Comparison of ENCODE assay signal across 8 cellular contexts in genomic region chr14:50533314-50533705, GRCh38. TPM values are rescaled to one million over a fixed set of nuclear protein-coding genes. Genes with fewer than 3 reads are reported as not detected.
DNase-seq lines count a peak whose midpoint lies in the region; ATAC-seq and TF ChIP-seq lines count a peak whose summit lies in the region.

No MANE protein-coding gene starts in this region.

- H2BK5ac ChIP-seq in mesendoderm (ENCODE audit: low read length) = no peak overlapping the region

- CTCF ChIA-PET in AG04450 (lab: Charles Lee) = interaction anchor here (0.6 to 1.0 kb wide), 2 partner anchors 212 to 283 kb away, joined by 4 to 8 read pairs; no protein-coding TSS in a partner anchor

- no peak for TF ChIP-seq CTCF in AG04450 (IDR thresholded peaks at IDR 0.05; ENCODE audit: low read depth, low read length)
- TF ChIP-seq CTCF in omental fat pad (IDR thresholded peaks at IDR 0.05) = no peak
- no peak for TF ChIP-seq CTCF in brain microvascular endothelial cell (IDR thresholded peaks at IDR 0.05; ENCODE audit: low read depth, low read length, missing control alignments)

- no peak overlapping the region for H2BK15ac ChIP-seq in mesendoderm (replicated peaks; ENCODE audit: low read depth)

- no peak overlapping the region for H2BK120ac ChIP-seq in mesendoderm (ENCODE audit: low read depth, low read length)

- peaks cover 29% of the 10 kb centered on the region for H3K79me2 ChIP-seq in mesendoderm (ENCODE audit: control insufficient read depth, insufficient read depth, low read length)

- H3K27ac ChIP-seq in AG04450 (ENCODE audit: low read depth, low read length) (no peak overlapping the region), mesendoderm (ENCODE audit: low read depth, low read length) (no peak overlapping the region), brain microvascular endothelial cell (no peak overlapping the region)

- H3K79me1 ChIP-seq in mesendoderm (ENCODE audit: low read length) = peaks cover 6% of the 10 kb centered on the region

- H3K4ac ChIP-seq in mesendoderm (ENCODE audit: low read depth, low read length) = no peak overlapping the region

- no peaks in the 10 kb centered on the region; the same call in 1 of the 2 replicates for H3K9me3 ChIP-seq in AG04450 (ENCODE audit: control insufficient read depth, insufficient read depth, low read length)

- H3K4me2 ChIP-seq in mesendoderm (ENCODE audit: low read length) = peak overlapping the region; percentile 100

- peak overlapping the region; percentile 96 for H3K9ac ChIP-seq in mesendoderm (ENCODE audit: low read length)

- H3K4me1 Mint-ChIP-seq in activated T-helper 2 cell treated with anti-CD3 and anti-CD28 coated beads, Interferon-gamma antibody, Interleukin-2, Interleukin-4, amounts not matched to agents 10 μg/mL and 5 μg/mL and 100 μg/mL, durations not matched to agents 14 hours and 24 hours and 36 hours (ENCODE audit: low read depth) = peaks cover 26% of the 10 kb centered on the region

- H3K27me3 Mint-ChIP-seq in activated T-helper 2 cell treated with anti-CD3 and anti-CD28 coated beads, Interferon-gamma antibody, Interleukin-2, Interleukin-4, amounts not matched to agents 10 μg/mL and 5 μg/mL and 100 μg/mL, durations not matched to agents 14 hours and 24 hours and 36 hours (ENCODE audit: low read depth) = peaks cover 36% of the 10 kb centered on the region

- ATAC-seq in omental fat pad (ENCODE audit: low FRiP score) = no peak

- peak overlapping the region; percentile 61; the same call in 1 of the 2 replicates for H3K4me3 ChIP-seq in AG04450 (ENCODE audit: low read depth, low read length)
- H3K4me3 ChIP-seq in H7 (ENCODE audit: insufficient read depth, low read depth, low read length) = peak overlapping the region; percentile 82; the same call in 1 of the 2 replicates
- no peak overlapping the region for H3K4me3 ChIP-seq in mesendoderm (ENCODE audit: low read length)
- H3K4me3 ChIP-seq in brain microvascular endothelial cell (ENCODE audit: low read depth, low read length) = no peak overlapping the region

- H3K27me3 ChIP-seq in AG04450 (ENCODE audit: control insufficient read depth, insufficient read depth, low read length) (no peaks in the 10 kb centered on the region), H7 (ENCODE audit: control insufficient read depth, insufficient read depth, low read length) (no peaks in the 10 kb centered on the region), mesendoderm (ENCODE audit: insufficient read depth, low read length, poor library complexity) (no peaks in the 10 kb centered on the region), brain microvascular endothelial cell (replicated peaks) (no peaks in the 10 kb centered on the region)

- no peak overlapping the region for H4K5ac ChIP-seq in mesendoderm (ENCODE audit: low read length)

- peak overlapping the region; percentile 75 for H3K4me3 Mint-ChIP-seq in activated T-helper 2 cell treated with anti-CD3 and anti-CD28 coated beads, Interferon-gamma antibody, Interleukin-2, Interleukin-4, amounts not matched to agents 10 μg/mL and 5 μg/mL and 100 μg/mL, durations not matched to agents 14 hours and 24 hours and 36 hours (ENCODE audit: low read depth)

- H3K4me1 ChIP-seq in mesendoderm (ENCODE audit: control insufficient read depth, low read depth, low read length) = peaks cover 6% of the 10 kb centered on the region

- H3K36me3 ChIP-seq in H7 (replicated peaks; ENCODE audit: control insufficient read depth, insufficient read depth, low read length) = no peaks in the 10 kb centered on the region
- H3K36me3 ChIP-seq in mesendoderm (ENCODE audit: control insufficient read depth, insufficient read depth, low read length) = no peaks in the 10 kb centered on the region
- peaks cover 3% of the 10 kb centered on the region for H3K36me3 ChIP-seq in brain microvascular endothelial cell (replicated peaks)

- peaks cover 6% of the 10 kb centered on the region for H3K36me3 Mint-ChIP-seq in activated T-helper 2 cell treated with anti-CD3 and anti-CD28 coated beads, Interferon-gamma antibody, Interleukin-2, Interleukin-4, amounts not matched to agents 10 μg/mL and 5 μg/mL and 100 μg/mL, durations not matched to agents 14 hours and 24 hours and 36 hours (ENCODE audit: low read depth)

- intact Hi-C loops in activated T-helper 2 cell treated with anti-CD3 and anti-CD28 coated beads, Interferon-gamma antibody, Interleukin-2, Interleukin-4, amounts not matched to agents 10 μg/mL and 5 μg/mL and 100 μg/mL, durations not matched to agents 14 hours and 24 hours and 36 hours (cut with micrococcal nuclease) = loop anchor here (2.0 to 5.0 kb wide), 3 partner anchors 137 to 681 kb away; partner anchors contain the start of genes CDKL1, NEMF and VCPKMT

- in situ Hi-C loops in brain microvascular endothelial cell (cut with HindIII; ENCODE audit: low pct_ligation_motif_present, low sequenced_read_pairs) = no loop called here

- H3K23ac ChIP-seq in mesendoderm (ENCODE audit: low read length) = no peak overlapping the region

- H2AK5ac ChIP-seq in mesendoderm (ENCODE audit: low read length) = no peak overlapping the region

- no peak for DNase-seq in AG04450 (ENCODE audit: low read depth, low spot score)
- DNase-seq in H7 = no peak
- no peak for DNase-seq in activated T-helper 2 cell treated with anti-CD3 and anti-CD28 coated beads, Interferon-gamma antibody, Interleukin-2, Interleukin-4, amounts not matched to agents 10 μg/mL and 5 μg/mL and 100 μg/mL, durations not matched to agents 14 hours and 24 hours and 36 hours (ENCODE audit: low spot score)
- no peak for DNase-seq in mesendoderm
- no peak for DNase-seq in NCI-H748 treated with DMSO at 0.1 percent for 48 hours (lab: John Stamatoyannopoulos, UW)
- no peak for DNase-seq in omental fat pad (ENCODE audit: low spot score)
- DNase-seq in EL = no peak
- no peak for DNase-seq in brain microvascular endothelial cell

- H3K56ac ChIP-seq in mesendoderm (ENCODE audit: low read length) = peak overlapping the region; percentile 99

- H3K27ac Mint-ChIP-seq in activated T-helper 2 cell treated with anti-CD3 and anti-CD28 coated beads, Interferon-gamma antibody, Interleukin-2, Interleukin-4, amounts not matched to agents 10 μg/mL and 5 μg/mL and 100 μg/mL, durations not matched to agents 14 hours and 24 hours and 36 hours = peak overlapping the region; percentile 10

- H4K8ac ChIP-seq in mesendoderm (ENCODE audit: low read depth, low read length) = no peak overlapping the region

- no CpG with 5 or more reads among the region's 4 CpGs for WGBS in mesendoderm (ENCODE audit: extremely low coverage, insufficient coverage, low lambda C conversion rate)

- H3K18ac ChIP-seq in mesendoderm (ENCODE audit: low read length) = no peak overlapping the region

- POLR2A ChIA-PET in AG04450 (lab: Yijun Ruan, JAX) = no interaction called here

- H3K9me3 Mint-ChIP-seq in activated T-helper 2 cell treated with anti-CD3 and anti-CD28 coated beads, Interferon-gamma antibody, Interleukin-2, Interleukin-4, amounts not matched to agents 10 μg/mL and 5 μg/mL and 100 μg/mL, durations not matched to agents 14 hours and 24 hours and 36 hours = no peaks in the 10 kb centered on the region

RNA-seq across cellular contexts. Expression of gene MAP4K5, which starts 0.9 kb away (rescaled TPM):
- polyA plus RNA-seq in AG04450 (2011; rRNA removed) = 30.3 and 35.4 TPM in 2 replicates
- polyA minus RNA-seq in AG04450 (2011; rRNA and poly(A)+ RNA removed) = 18.3 and 28.1 TPM in 2 replicates
- total RNA-seq in H7 (2014; rRNA removed; shearing (Covaris generic)) = 17.2 and 27.4 TPM in 2 replicates
- total RNA-seq in activated T-helper 2 cell treated with anti-CD3 and anti-CD28 coated beads, Interferon-gamma antibody, Interleukin-2, Interleukin-4, amounts not matched to agents 10 μg/mL and 5 μg/mL and 100 μg/mL, durations not matched to agents 14 hours and 24 hours and 36 hours = 21.0 and 23.1 TPM in 2 replicates
- polyA plus RNA-seq in mesendoderm (2013, experiment 1 of 2) = 23.3 TPM
- 22.9 TPM for polyA plus RNA-seq in mesendoderm (2013, experiment 2 of 2)
- total RNA-seq in omental fat pad = 100 to 1,000 TPM in 2 of 4 donors, 10 to 100 TPM in 2; 78.9 to 161 (median 101) TPM

RNA-seq across cellular contexts. Expression of gene ATL1, which starts 26.6 kb away (rescaled TPM):
- 8.2 and 11.5 TPM in 2 replicates for polyA plus RNA-seq in AG04450 (2011; rRNA removed)
- 7.9 and 9.1 TPM in 2 replicates for polyA minus RNA-seq in AG04450 (2011; rRNA and poly(A)+ RNA removed)
- total RNA-seq in H7 (2014; rRNA removed; shearing (Covaris generic)) = 1.9 and 2.8 TPM in 2 replicates
- total RNA-seq in activated T-helper 2 cell treated with anti-CD3 and anti-CD28 coated beads, Interferon-gamma antibody, Interleukin-2, Interleukin-4, amounts not matched to agents 10 μg/mL and 5 μg/mL and 100 μg/mL, durations not matched to agents 14 hours and 24 hours and 36 hours = 1.3 and 2.1 TPM in 2 replicates
- polyA plus RNA-seq in mesendoderm (2013, experiment 1 of 2) = 2.6 TPM
- polyA plus RNA-seq in mesendoderm (2013, experiment 2 of 2) = 3.0 TPM
- 10 to 100 TPM in 1 of 4 donors, 1 to 10 TPM in 3; 3.6 to 11.3 (median 5.6) TPM for total RNA-seq in omental fat pad

Comparison
In these comparisons a context has a peak if more than half of its experiments do, and no peak if none do; other contexts are left out.
1. H3K4me3 ChIP-seq: peak in AG04450 (single experiment) and H7 (single experiment); none in mesendoderm (single experiment) and brain microvascular endothelial cell (single experiment).